In the genomic region with DNA sequence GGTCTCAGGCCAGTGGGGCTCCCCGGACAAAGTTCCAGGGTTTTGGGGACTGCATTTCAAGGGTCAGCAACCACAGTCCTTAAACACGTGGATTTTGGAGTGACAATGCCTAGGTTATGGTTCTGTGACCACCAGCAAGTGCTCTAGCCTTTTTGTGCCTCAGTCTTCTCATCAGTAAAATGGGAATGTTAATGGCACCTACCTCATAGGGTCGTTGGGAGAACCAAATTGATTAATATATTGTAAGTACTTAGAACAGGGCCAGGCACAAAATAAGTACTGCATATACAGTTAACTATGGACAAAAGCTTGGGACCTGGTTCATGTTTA, we compare ENCODE assay signal across 9 cellular contexts. TPM values are rescaled to one million over a fixed set of nuclear protein-coding genes. Genes with fewer than 3 reads are reported as not detected.
DNase-seq lines count a peak whose midpoint lies in the region; ATAC-seq and TF ChIP-seq lines count a peak whose summit lies in the region.
"Had no signal": no experiment of that assay in that cellular context is flagged by ENCODE, and none has a peak within 500 bp of the region (broad histone marks: within the 10 kb centered on the region; RNA-seq: fewer than 3 reads in every experiment).

No MANE protein-coding gene starts in this region.

- H3K9me3 ChIP-seq in ascending aorta (no peaks in the 10 kb centered on the region), lower lobe of right lung (no peaks in the 10 kb centered on the region), testis (no peaks in the 10 kb centered on the region)

- 58 to 63% methylated on average over 3 of the region's 3 CpGs for WGBS in testis, 2 donors

- H3K27me3 ChIP-seq in ascending aorta (no peaks in the 10 kb centered on the region), lower lobe of right lung (ENCODE audit: low read depth) (no peaks in the 10 kb centered on the region), testis (no peaks in the 10 kb centered on the region)

- intact Hi-C loops in ascending aorta (cut with DNase I) (no loop called here), lower lobe of right lung (cut with DNase I) (no loop called here), testis (cut with DNase I; ENCODE audit: low total_unique reads) (no loop called here)

- peaks cover 64% of the 10 kb centered on the region for H3K36me3 Mint-ChIP-seq in activated CD8-positive, alpha-beta memory T cell treated with anti-CD3 and anti-CD28 coated beads, Interleukin-2, amount 10 ng/mL, durations not matched to agents 7 days and 5 days

- no peaks in the 10 kb centered on the region for H3K27me3 Mint-ChIP-seq in activated CD8-positive, alpha-beta memory T cell treated with anti-CD3 and anti-CD28 coated beads, Interleukin-2, amount 10 ng/mL, durations not matched to agents 7 days and 5 days

- no peak for DNase-seq in activated CD8-positive, alpha-beta memory T cell treated with anti-CD3 and anti-CD28 coated beads, Interleukin-2, amount 10 ng/mL, durations not matched to agents 7 days and 5 days
- DNase-seq in activated CD8-positive, alpha-beta memory T cell treated with anti-CD3 and anti-CD28 coated beads, Interleukin-2, amount 50 U/mL, for 48 hours, result no peak
- DNase-seq in ascending aorta (ENCODE audit: low spot score in 2 of 2) (no peak), lower lobe of right lung (no peak), testis (no peak), cortex of kidney (lab: John Stamatoyannopoulos, UW) (no peak)
- DNase-seq: NCI-H1105 had no signal

- TF ChIP-seq POLR2A in testis (IDR thresholded peaks at IDR 0.05) (no peak), GM18505 (IDR thresholded peaks at IDR 0.05; ENCODE audit: borderline replicate concordance, extremely low read depth, insufficient read depth, insufficient read length) (no peak)

- no peak overlapping the region for H3K4me3 Mint-ChIP-seq in activated CD8-positive, alpha-beta memory T cell treated with anti-CD3 and anti-CD28 coated beads, Interleukin-2, amount 10 ng/mL, durations not matched to agents 7 days and 5 days

- CTCF ChIA-PET in activated CD8-positive, alpha-beta memory T cell treated with anti-CD3 and anti-CD28 coated beads, Interleukin-2, amount 10 ng/mL, durations not matched to agents 7 days and 5 days (lab: Charles Lee), result interaction anchor here (1.4 to 1.6 kb wide), 2 partner anchors 9 to 40 kb away, joined by 5 read pairs; no protein-coding TSS in a partner anchor

- H3K4me3 ChIP-seq in ascending aorta (no peak overlapping the region), lower lobe of right lung (peak overlapping the region; percentile 24), testis (no peak overlapping the region)

- peaks cover 66% of the 10 kb centered on the region for H3K4me1 Mint-ChIP-seq in activated CD8-positive, alpha-beta memory T cell treated with anti-CD3 and anti-CD28 coated beads, Interleukin-2, amount 10 ng/mL, durations not matched to agents 7 days and 5 days

- H3K27ac ChIP-seq in ascending aorta (peak overlapping the region; percentile 91), lower lobe of right lung (peak overlapping the region; percentile 91), testis (peak overlapping the region; percentile 4 to 81)

- H3K4me1 ChIP-seq in ascending aorta (peaks cover 15 to 21% of the 10 kb centered on the region in 2 donors), lower lobe of right lung (peaks cover 92% of the 10 kb centered on the region), testis (peaks cover 8% of the 10 kb centered on the region)

- peak overlapping the region; percentile 79 for H3K27ac Mint-ChIP-seq in activated CD8-positive, alpha-beta memory T cell treated with anti-CD3 and anti-CD28 coated beads, Interleukin-2, amount 10 ng/mL, durations not matched to agents 7 days and 5 days

- H3K36me3 ChIP-seq in ascending aorta (no peaks in the 10 kb centered on the region), lower lobe of right lung (peaks cover 18% of the 10 kb centered on the region), testis (ENCODE audit: low read depth, missing control alignments) (no peaks in the 10 kb centered on the region)

- H3K9me3 Mint-ChIP-seq in activated CD8-positive, alpha-beta memory T cell treated with anti-CD3 and anti-CD28 coated beads, Interleukin-2, amount 10 ng/mL, durations not matched to agents 7 days and 5 days (ENCODE audit: low read depth), result no peaks in the 10 kb centered on the region

- ATAC-seq in activated CD8-positive, alpha-beta memory T cell treated with anti-CD3 and anti-CD28 coated beads, Interleukin-2, amount 10 ng/mL, durations not matched to agents 7 days and 5 days, result no peak
- ATAC-seq in lower lobe of right lung, result no peak
- no peak for ATAC-seq in HG03460 (IDR thresholded peaks at IDR 0.05; ENCODE audit: unreplicated experiment)
- no peak for ATAC-seq in GM18505 (IDR thresholded peaks at IDR 0.05; ENCODE audit: unreplicated experiment)

- TF ChIP-seq CTCF in ascending aorta (IDR thresholded peaks at IDR 0.05), result no peak
- TF ChIP-seq CTCF in lower lobe of right lung (IDR thresholded peaks at IDR 0.05), result no peak
- TF ChIP-seq CTCF in testis (IDR thresholded peaks at IDR 0.05), result no peak

RNA-seq across cellular contexts. Expression of gene IL4R, which starts 13.8 kb away (rescaled TPM):
- total RNA-seq in activated CD8-positive, alpha-beta memory T cell treated with anti-CD3 and anti-CD28 coated beads, Interleukin-2, amount 10 ng/mL, durations not matched to agents 7 days and 5 days, result 100 to 1,000 TPM; 155 to 190 TPM
- total RNA-seq in ascending aorta (88.7 TPM), lower lobe of right lung (143 TPM), testis (10 to 100 TPM; 68.6 to 70.7 TPM)
- polyA plus RNA-seq in testis (ENCODE audit: insufficient read depth, low read depth, low replicate concordance), result 41.4 TPM

RNA-seq across cellular contexts. Expression of gene NSMCE1, which starts 59.0 kb away (rescaled TPM):
- total RNA-seq in activated CD8-positive, alpha-beta memory T cell treated with anti-CD3 and anti-CD28 coated beads, Interleukin-2, amount 10 ng/mL, durations not matched to agents 7 days and 5 days, result 10 to 100 TPM; 75.9 to 94.0 TPM
- total RNA-seq in ascending aorta (6.8 TPM), lower lobe of right lung (53.0 TPM), testis (10 to 100 TPM; 58.1 to 71.1 TPM)
- polyA plus RNA-seq in testis (ENCODE audit: insufficient read depth, low read depth, low replicate concordance), result 135 TPM
